ENCODE assay signal across 9 cellular contexts in the genomic region with DNA sequence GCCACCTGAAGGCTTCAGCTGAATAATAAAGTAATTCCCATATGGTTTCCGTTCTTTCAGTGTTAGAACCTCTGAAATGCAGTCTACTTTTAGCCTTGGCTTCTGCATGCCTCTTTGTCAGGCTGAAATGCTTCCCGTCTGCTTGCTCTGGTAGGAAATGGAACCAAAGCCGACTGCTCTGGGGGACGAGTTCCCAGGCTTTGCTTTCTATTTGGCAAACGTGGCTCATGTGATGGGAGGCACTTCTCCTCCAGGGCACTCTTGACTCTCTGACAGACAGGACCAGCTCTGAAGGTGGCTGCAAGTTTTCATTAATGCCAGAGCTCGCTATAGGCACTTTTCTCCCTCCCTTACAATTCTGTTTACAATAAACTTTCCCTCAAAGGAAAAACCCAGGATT.
DNase-seq lines count a peak whose midpoint lies in the region; ATAC-seq and TF ChIP-seq lines count a peak whose summit lies in the region.
"Had no signal": no experiment of that assay in that cellular context is flagged by ENCODE, and none has a peak within 500 bp of the region (broad histone marks: within the 10 kb centered on the region; RNA-seq: fewer than 3 reads in every experiment).

No MANE protein-coding gene starts in this region.

- H3K27me3 ChIP-seq in left lung (no peaks in the 10 kb centered on the region), subcutaneous abdominal adipose tissue (ENCODE audit: control insufficient read depth in 5 of 5, insufficient read depth in 4 of 5, low read length in 5 of 5) (no peaks in the 10 kb centered on the region)

- H3K4me1 ChIP-seq in left lung (peaks cover 11 to 17% of the 10 kb centered on the region in 2 donors), subcutaneous abdominal adipose tissue (ENCODE audit: control insufficient read depth in 5 of 5, insufficient read depth in 5 of 5, low read length in 5 of 5) (peaks cover 6 to 20% (median 18%) of the 10 kb centered on the region in 5 donors)

- H3K36me3 ChIP-seq in left lung = no peaks in the 10 kb centered on the region
- H3K36me3 ChIP-seq in subcutaneous abdominal adipose tissue (ENCODE audit: control insufficient read depth in 5 of 5, insufficient read depth in 5 of 5, low read length in 5 of 5) = no peaks in the 10 kb centered on the region

- H3K27ac Mint-ChIP-seq in HFFc6 = peak overlapping the region; percentile 68; the same call in 1 of the 2 replicates
- H3K27ac Mint-ChIP-seq: activated CD8-positive, alpha-beta T cell treated with anti-CD3 and anti-CD28 coated beads for 36 hours had no signal

- no peaks in the 10 kb centered on the region; the same call in 1 of the 2 replicates for H3K9me3 Mint-ChIP-seq in HFFc6
- H3K9me3 Mint-ChIP-seq: activated CD8-positive, alpha-beta T cell treated with anti-CD3 and anti-CD28 coated beads for 36 hours had no signal

- DNase-seq in HFFc6 (peak; percentile 21), dermis blood vessel endothelial cell (peak; percentile 82), left lung (peak in 1 of 2 donors; percentile 50), NCI-H524 (lab: John Stamatoyannopoulos, UW) (no peak), HUDEP-2 (lab: John Stamatoyannopoulos, UW; ENCODE audit: unreplicated experiment in 76 of 76) (no peak), erythroblast (lab: John Stamatoyannopoulos, UW) (no peak)
- DNase-seq in stimulated activated CD8-positive, alpha-beta memory T cell treated with anti-CD3 and anti-CD28 coated beads, Interleukin-4, amount 100 ng/mL, for 48 hours = no peak
- DNase-seq: activated CD8-positive, alpha-beta T cell treated with anti-CD3 and anti-CD28 coated beads for 36 hours had no signal

- ATAC-seq in left lung = peak; percentile 81
- ATAC-seq: activated CD8-positive, alpha-beta T cell treated with anti-CD3 and anti-CD28 coated beads for 36 hours had no signal

- peak overlapping the region; percentile 81 for H3K4me3 Mint-ChIP-seq in HFFc6
- H3K4me3 Mint-ChIP-seq: activated CD8-positive, alpha-beta T cell treated with anti-CD3 and anti-CD28 coated beads for 36 hours had no signal

- no peaks in the 10 kb centered on the region; the same call in 1 of the 2 replicates for H3K27me3 Mint-ChIP-seq in HFFc6 (ENCODE audit: insufficient read depth)
- H3K27me3 Mint-ChIP-seq: activated CD8-positive, alpha-beta T cell treated with anti-CD3 and anti-CD28 coated beads for 36 hours had no signal

- H3K9me3 ChIP-seq in left lung (no peaks in the 10 kb centered on the region), subcutaneous abdominal adipose tissue (ENCODE audit: control insufficient read depth in 5 of 5, low read length in 5 of 5) (no peaks in the 10 kb centered on the region)

- H3K36me3 Mint-ChIP-seq in HFFc6 (ENCODE audit: low read depth) = no peaks in the 10 kb centered on the region; the same call in 1 of the 2 replicates

- no peak for TF ChIP-seq POLR2A in erythroblast (IDR thresholded peaks at IDR 0.05; ENCODE audit: low read length)

- peaks cover 11% of the 10 kb centered on the region for H3K4me1 Mint-ChIP-seq in HFFc6 (ENCODE audit: low read depth)

- H3K27ac ChIP-seq in left lung = peak overlapping the region; percentile 55 to 75
- H3K27ac ChIP-seq in subcutaneous abdominal adipose tissue (ENCODE audit: low read depth, low read length) = peak overlapping the region; percentile 14

- intact Hi-C loops in left lung (cut with DNase I) = no loop called here

- peak overlapping the region in 2 of 5 donors; percentile 44 to 47 for H3K9ac ChIP-seq in subcutaneous abdominal adipose tissue (ENCODE audit: low read length in 5 of 5)

- H3K4me3 ChIP-seq in left lung = no peak overlapping the region
- peak overlapping the region; percentile 34 to 42 (median 38) for H3K4me3 ChIP-seq in subcutaneous abdominal adipose tissue (ENCODE audit: low read depth in 1 of 5, low read length in 5 of 5)

- TF ChIP-seq CTCF in HFFc6 (IDR thresholded peaks at IDR 0.05) (no peak), left lung (IDR thresholded peaks at IDR 0.05) (no peak)

Comparison
In these comparisons a context has a peak if more than half of its experiments do, and no peak if none do; other contexts are left out.
1. DNase-seq: peak in HFFc6 (single experiment) and dermis blood vessel endothelial cell (single experiment); none in NCI-H524 (0 of 2), HUDEP-2 (0 of 76), erythroblast (0 of 2) and stimulated activated CD8-positive, alpha-beta memory T cell treated with anti-CD3 and anti-CD28 coated beads, Interleukin-4, amount 100 ng/mL, for 48 hours (single experiment).
2. H3K4me3 ChIP-seq: peak in subcutaneous abdominal adipose tissue (5 of 5); none in left lung (0 of 2).